Comparison of ENCODE assay signal across 8 cellular contexts in the genomic region with DNA sequence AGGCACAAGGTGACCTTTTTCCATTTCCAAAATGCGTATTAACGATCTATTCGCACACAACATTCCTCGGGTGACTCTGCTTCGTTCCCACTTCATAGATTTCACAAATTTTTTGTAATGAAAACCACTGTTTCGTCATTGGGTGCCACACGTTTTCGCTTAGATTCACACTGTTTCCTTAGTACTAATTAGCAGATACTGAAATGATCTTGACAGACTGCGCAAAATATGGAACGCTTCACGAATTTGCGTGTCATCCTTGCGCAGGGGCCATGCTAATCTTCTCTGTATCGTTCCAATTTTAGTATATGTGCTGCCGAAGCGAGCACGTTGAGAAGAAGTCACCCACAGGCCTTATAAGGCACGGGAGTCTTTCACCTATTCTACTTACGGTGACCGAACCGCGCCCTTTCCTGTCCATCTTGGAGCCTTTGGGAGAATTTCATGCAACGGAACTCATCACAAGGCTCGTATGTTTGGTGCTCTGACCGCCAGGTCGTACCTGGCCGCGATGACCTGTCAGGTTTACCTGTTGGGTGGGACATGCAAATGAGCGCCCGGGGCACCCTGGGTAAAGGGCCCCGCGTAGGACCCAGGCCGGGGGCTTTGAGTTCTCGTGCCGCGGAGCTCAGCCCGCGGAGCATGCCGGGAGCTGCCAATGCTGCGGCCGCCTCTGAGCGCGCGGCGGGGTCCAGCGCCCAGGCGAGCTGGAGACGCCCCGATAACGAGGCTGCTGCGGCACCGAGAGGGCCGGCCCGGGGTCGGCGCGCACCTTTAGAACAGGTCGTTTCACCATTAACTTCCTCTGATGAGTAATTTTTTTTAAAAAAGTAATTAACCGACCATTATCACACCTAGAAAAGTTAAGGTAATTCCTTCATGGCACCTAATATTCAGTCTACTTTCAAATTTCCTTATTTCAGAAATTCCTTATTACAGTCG. TPM values are rescaled to one million over a fixed set of nuclear protein-coding genes. Genes with fewer than 3 reads are reported as not detected.
DNase-seq lines count a peak whose midpoint lies in the region; ATAC-seq and TF ChIP-seq lines count a peak whose summit lies in the region.

A gene (minus strand): TSS at position 329 of the 942 bp plus-strand sequence.

- H3K27ac Mint-ChIP-seq in neural progenitor cell, result peak within 1 kb of the TSS; percentile 100

- H3K9me3 Mint-ChIP-seq in neural progenitor cell, result no peaks in the 10 kb centered on the region

- DNase-seq in EL, result peak; percentile 90
- DNase-seq in H4 (ENCODE audit: low spot score), result peak; percentile 78
- peak; percentile 84 for DNase-seq in LHCN-M2 (ENCODE audit: low read depth)
- peak; percentile 81 for DNase-seq in activated gamma-delta T cell treated with Interleukin-2 at 50 U/mL for 16 hours
- DNase-seq in foreskin keratinocyte, result peak; percentile 55 to 81
- peak; percentile 97 for DNase-seq in neural progenitor cell (ENCODE audit: low spot score)

- H3K36me3 ChIP-seq in neural progenitor cell (no peaks in the 10 kb centered on the region), stomach smooth muscle (ENCODE audit: control insufficient read depth in 2 of 2, insufficient read depth in 2 of 2, low read length in 2 of 2) (no peaks in the 10 kb centered on the region)

- H4K20me1 ChIP-seq in neural progenitor cell (ENCODE audit: low read depth), result peaks cover 4% of the 10 kb centered on the region

- H3K27me3 ChIP-seq in foreskin keratinocyte (no peaks in the 10 kb centered on the region), neural progenitor cell (peaks cover 18% of the 10 kb centered on the region), stomach smooth muscle (ENCODE audit: control insufficient read depth in 1 of 2, insufficient read depth in 2 of 2, low read length in 2 of 2) (no peaks in the 10 kb centered on the region)

- H3K27ac ChIP-seq in foreskin keratinocyte (peak within 1 kb of the TSS; percentile 99), neural progenitor cell (peak within 1 kb of the TSS; percentile 96), stomach smooth muscle (ENCODE audit: low read length) (peak within 1 kb of the TSS; percentile 79)

- H3K9me3 ChIP-seq in neural progenitor cell (ENCODE audit: low read depth) (no peaks in the 10 kb centered on the region), stomach smooth muscle (ENCODE audit: control insufficient read depth in 2 of 2, low read length in 2 of 2) (no peaks in the 10 kb centered on the region)

- peak; percentile 78 for ATAC-seq in foreskin keratinocyte

- H3K36me3 Mint-ChIP-seq in neural progenitor cell, result no peaks in the 10 kb centered on the region

- peaks cover 28% of the 10 kb centered on the region for H3F3A ChIP-seq in neural progenitor cell (ENCODE audit: low read depth)

- H3K27me3 Mint-ChIP-seq in neural progenitor cell (ENCODE audit: insufficient read depth, low read depth), result peaks cover 10% of the 10 kb centered on the region

- TF ChIP-seq CTCF in foreskin keratinocyte (conservative IDR thresholded peaks at IDR 0.05) (no peak), neural progenitor cell (IDR thresholded peaks at IDR 0.05) (no peak)

- H3K79me2 ChIP-seq in neural progenitor cell (ENCODE audit: low read depth), result no peaks in the 10 kb centered on the region

- peaks cover 15% of the 10 kb centered on the region for H3K4me1 Mint-ChIP-seq in neural progenitor cell

- H3K4me3 ChIP-seq in neural progenitor cell (peak within 1 kb of the TSS; percentile 75), stomach smooth muscle (ENCODE audit: low read length in 2 of 2) (peak within 1 kb of the TSS; percentile 68 to 87)

- peak; percentile 50 for TF ChIP-seq POLR2A in Raji (IDR thresholded peaks at IDR 0.05; ENCODE audit: insufficient read depth, low read depth, low read length)

- H2AFZ ChIP-seq in neural progenitor cell (replicated peaks), result peak within 1 kb of the TSS; percentile 97

- H3K4me2 ChIP-seq in neural progenitor cell, result peak within 1 kb of the TSS; percentile 90

- peak within 1 kb of the TSS; percentile 98 for H3K4me3 Mint-ChIP-seq in neural progenitor cell

- H3K9ac ChIP-seq in neural progenitor cell, result peak within 1 kb of the TSS; percentile 99
- H3K9ac ChIP-seq in stomach smooth muscle (ENCODE audit: low read length in 2 of 2), result peak within 1 kb of the TSS; percentile 74 to 93

- H3K4me1 ChIP-seq in foreskin keratinocyte (peaks cover 5% of the 10 kb centered on the region), neural progenitor cell (peaks cover 5% of the 10 kb centered on the region), stomach smooth muscle (ENCODE audit: control insufficient read depth, insufficient read depth, low read length) (peaks cover 10% of the 10 kb centered on the region)

RNA-seq across cellular contexts. Expression of the gene that starts here (rescaled TPM):
- not detected in 2 replicates for total RNA-seq in H4 (2014; rRNA removed; shearing (Covaris generic))
- total RNA-seq in LHCN-M2 (2014; rRNA removed) (not detected in 2 replicates), foreskin keratinocyte (not detected in 2 replicates), neural progenitor cell (ENCODE audit: low replicate concordance) (not detected in 2 replicates)
- not detected for polyA plus RNA-seq in LHCN-M2 (2012)
- polyA plus RNA-seq in foreskin keratinocyte, result not detected in 2 replicates

Comparison
In these comparisons a context has a peak if more than half of its experiments do, and no peak if none do; other contexts are left out.
1. Peak in every context shown above with its lines: DNase-seq, ATAC-seq, H3K4me3 ChIP-seq and H3K27ac ChIP-seq.
2. Peak in DNase-seq in H4; RNA of the gene not detected or under 1 TPM.
3. Peak in DNase-seq in LHCN-M2; RNA of the gene not detected or under 1 TPM.
4. Peak in DNase-seq, ATAC-seq and H3K27ac ChIP-seq in foreskin keratinocyte; RNA of the gene not detected or under 1 TPM.
5. Peak in DNase-seq, H3K4me3 ChIP-seq, H3K27ac ChIP-seq, H3K9ac ChIP-seq and H3K4me2 ChIP-seq in neural progenitor cell; RNA of the gene not detected or under 1 TPM.